In genomic region chr1:215566556-215567490, GRCh38 we compare ENCODE assay signal across 8 cellular contexts. TPM values are rescaled to one million over a fixed set of nuclear protein-coding genes. Genes with fewer than 3 reads are reported as not detected.
DNase-seq lines count a peak whose midpoint lies in the region; ATAC-seq, FAIRE-seq and TF ChIP-seq lines count a peak whose summit lies in the region.

Gene KCTD3, plus strand, starts transcription at chr1:215567304. Its CDS starts 382 bp downstream, at chr1:215567686.

- H3K79me1 ChIP-seq in H1 (ENCODE audit: low read depth, low read length) = no peaks in the 10 kb centered on the region

- peaks cover 4% of the 10 kb centered on the region for H3K23me2 ChIP-seq in H1 (ENCODE audit: low read depth, low read length)

- peaks cover 0 to 4% of the 10 kb centered on the region in 2 experiments for H4K20me1 ChIP-seq in H1 (replicated peaks in 1 of 2; ENCODE audit: control insufficient read depth in 1 of 2, insufficient read depth in 2 of 2, low read length in 2 of 2)

- peak within 1 kb of the TSS; percentile 3 for H2BK120ac ChIP-seq in H1 (replicated peaks; ENCODE audit: low read depth, low read length)

- no peaks in the 10 kb centered on the region for H3K27me3 ChIP-seq in H1 (replicated peaks in 1 of 4; ENCODE audit: control insufficient read depth in 3 of 4, extremely low read depth in 1 of 4, insufficient read depth in 3 of 4, low read length in 3 of 4)

- peak within 1 kb of the TSS; percentile 66; the same call in 1 of the 2 replicates for H3K18ac ChIP-seq in H1 (ENCODE audit: extremely low read depth, low read length)

- TF ChIP-seq RAD21 in H1 (IDR thresholded peaks at IDR 0.05 in 1 of 2, conservative IDR thresholded peaks at IDR 0.05 in 1 of 2; ENCODE audit: low read depth in 2 of 2, low read length in 2 of 2) = no peak

- no peak within 1 kb of the TSS for H2BK15ac ChIP-seq in H1 (ENCODE audit: low read length)

- no peak within 1 kb of the TSS; the same call in 1 of the 2 replicates for H2BK12ac ChIP-seq in H1 (ENCODE audit: low read depth, low read length)

- H4K5ac ChIP-seq in H1 (ENCODE audit: insufficient read length, low read depth, low read length) = peak within 1 kb of the TSS; percentile 91

- H3K23ac ChIP-seq in H1 (ENCODE audit: insufficient read length) = no peak within 1 kb of the TSS

- TF ChIP-seq CTCF in H1 (IDR thresholded peaks at IDR 0.05; ENCODE audit: control extremely low read depth in 1 of 3, insufficient read depth in 1 of 3, low read depth in 1 of 3, low read length in 3 of 3) = no peak

- WGBS in H1 (ENCODE audit: extremely low coverage in 1 of 2, insufficient coverage in 1 of 2, insufficient read length in 1 of 2, insufficient replicate concordance in 2 of 2, low coverage in 1 of 2, low lambda C conversion rate in 2 of 2, missing lambda C conversion rate in 1 of 2), 2 experiments = 16% methylated on average over 22 of the region's 44 CpGs; no CpG with 5 or more reads in 1 of the 2 experiments

- ATAC-seq in GM19023 (IDR thresholded peaks at IDR 0.05; ENCODE audit: unreplicated experiment) (peak; percentile 69), HG03139 (IDR thresholded peaks at IDR 0.05; ENCODE audit: unreplicated experiment) (peak; percentile 65)

- peak within 1 kb of the TSS; percentile 99 for H2AFZ ChIP-seq in H1 (ENCODE audit: low read length)

- CTCF ChIA-PET in H1 (lab: Charles Lee; ENCODE audit: partially characterized antibody) = interaction anchor here (0.8 kb wide), 1 partner anchor 1355 kb away, joined by 3 read pairs; no protein-coding TSS in a partner anchor

- peaks cover 7 to 48% of the 10 kb centered on the region in 2 experiments for H3K79me2 ChIP-seq in H1 (ENCODE audit: control insufficient read depth in 1 of 2, insufficient read depth in 2 of 2, low read length in 2 of 2)

- H4K91ac ChIP-seq in H1 (replicated peaks; ENCODE audit: insufficient read length, low read length) = peak within 1 kb of the TSS; percentile 37

- POLR2A ChIA-PET in H1 (lab: Charles Lee; ENCODE audit: partially characterized antibody) = interaction anchor here (0.6 to 2.2 kb wide), 5 partner anchors 9 to 484 kb away, joined by 3 to 7 read pairs (median 4); partner anchors contain the start of gene KCNK2

- H2AK5ac ChIP-seq in H1 (ENCODE audit: low read depth, low read length) = no peak within 1 kb of the TSS

- peaks cover 0 to 3% (median 0%) of the 10 kb centered on the region in 4 experiments; a peak in 1 of 7 replicates for H3K4me1 ChIP-seq in H1 (replicated peaks in 1 of 4; ENCODE audit: control insufficient read depth in 3 of 4, insufficient read depth in 4 of 4, low read length in 3 of 4)

- no peaks in the 10 kb centered on the region for H3K9me3 ChIP-seq in H1 (ENCODE audit: insufficient read depth in 2 of 2, low read depth in 1 of 2, low read length in 1 of 2)

- 0 out of 2 replicates have a peak within 1 kb of the TSS, but pooled peaks have one; percentile 41 for H2BK5ac ChIP-seq in H1 (ENCODE audit: low read depth, low read length)

- peak; percentile 43 to 90 for TF ChIP-seq POLR2A in H1 (IDR thresholded peaks at IDR 0.05; ENCODE audit: control extremely low read depth in 1 of 2, low read depth in 2 of 2, low read length in 2 of 2)

- peak within 1 kb of the TSS; percentile 54 for H3K14ac ChIP-seq in H1 (ENCODE audit: insufficient read length)

- no peak for TF ChIP-seq EP300 in H1 (IDR thresholded peaks at IDR 0.05; ENCODE audit: borderline replicate concordance in 1 of 2, low read depth in 2 of 2, low read length in 2 of 2)

- peak within 1 kb of the TSS; percentile 83 to 93 (median 86) for H3K9ac ChIP-seq in H1 (replicated peaks in 1 of 4; ENCODE audit: extremely low read depth in 1 of 4, low read depth in 3 of 4, low read length in 3 of 4)

- peak within 1 kb of the TSS; percentile 9 for H3K56ac ChIP-seq in H1 (replicated peaks; ENCODE audit: insufficient read length, low read depth, low read length)

- H2BK20ac ChIP-seq in H1 (ENCODE audit: low read length) = no peak within 1 kb of the TSS

- H3K4me3 ChIP-seq in H1 (ENCODE audit: extremely low read depth in 1 of 4, insufficient read depth in 2 of 4, low read depth in 3 of 4, low read length in 4 of 4) = peak within 1 kb of the TSS; percentile 74 to 86 (median 83)

- DNase-seq in Ammon's horn (ENCODE audit: low spot score) (peak; percentile 83), NCI-H2227 treated with DMSO at 0.1 percent for 48 hours (lab: John Stamatoyannopoulos, UW) (peak; percentile 78), H1 (ENCODE audit: low read depth in 1 of 2, low spot score in 2 of 2) (peak in 1 of 2 experiments; percentile 80), lung microvascular endothelial cell (ENCODE audit: low read depth in 2 of 2) (peak; percentile 74 to 78)
- DNase-seq in activated CD4-positive, alpha-beta T cell treated with anti-CD3 and anti-CD28 coated beads for 4 hours = peak; percentile 10 to 31
- peak in 2 of 3 experiments; percentile 22 to 48 for DNase-seq in stimulated activated CD4-positive, alpha-beta T cell treated with anti-CD3 and anti-CD28 coated beads, TNF-alpha, amount 100 ng/mL, for 24 hours (ENCODE audit: low read depth in 3 of 3)

- H3K4ac ChIP-seq in H1 (replicated peaks; ENCODE audit: insufficient read length, low read depth, low read length) = peak within 1 kb of the TSS; percentile 17

- peak within 1 kb of the TSS; percentile 79 to 84 for H3K4me2 ChIP-seq in H1 (ENCODE audit: insufficient read depth in 1 of 2, low read depth in 2 of 2, low read length in 2 of 2)

- no peaks in the 10 kb centered on the region for H3K36me3 ChIP-seq in H1 (ENCODE audit: control insufficient read depth in 2 of 4, insufficient read depth in 4 of 4, low read length in 3 of 4)

- H4K8ac ChIP-seq in H1 (ENCODE audit: extremely low read depth, insufficient read depth, low read length) = peak within 1 kb of the TSS; percentile 92

- peak within 1 kb of the TSS; percentile 75 for H3K27ac ChIP-seq in H1 (ENCODE audit: low read depth, low read length)

- no peak for FAIRE-seq in H1 (lab: Jason Lieb, UNC)

TF ChIP-seq in H1, 55 proteins besides CTCF, POLR2A, EP300 and RAD21 (continues in another document):
- no peak for TF ChIP-seq CTBP2 (IDR thresholded peaks at IDR 0.05; ENCODE audit: borderline replicate concordance, insufficient read depth, insufficient read length, low read length)
- TF ChIP-seq TAF1 (IDR thresholded peaks at IDR 0.05; ENCODE audit: low read depth, low read length) = peak; percentile 89
- TF ChIP-seq MAX (IDR thresholded peaks at IDR 0.05) = peak; percentile 61
- TF ChIP-seq RFX5 (IDR thresholded peaks at IDR 0.05; ENCODE audit: borderline replicate concordance, low read depth, low read length) = no peak
- no peak for TF ChIP-seq SP4 (IDR thresholded peaks at IDR 0.05; ENCODE audit: low read length)
- no peak for TF ChIP-seq GABPA (IDR thresholded peaks at IDR 0.05; ENCODE audit: borderline replicate concordance, insufficient read depth, low read length)
- no peak for TF ChIP-seq SUZ12 (IDR thresholded peaks at IDR 0.05; ENCODE audit: low read length)
- no peak for TF ChIP-seq ATF2 (IDR thresholded peaks at IDR 0.05; ENCODE audit: low read length)
- TF ChIP-seq POU5F1 (IDR thresholded peaks at IDR 0.05; ENCODE audit: low read depth, low read length) = no peak
- 0 out of 2 replicates have a peak, but pooled peaks have one; percentile 28 for TF ChIP-seq GTF2F1 (IDR thresholded peaks at IDR 0.05; ENCODE audit: borderline replicate concordance, low read depth, low read length)
- TF ChIP-seq PHF8 (conservative IDR thresholded peaks at IDR 0.05; ENCODE audit: low read depth, low read length) = peak; percentile 65; the same call in 1 of the 2 replicates
- TF ChIP-seq TEAD4 (IDR thresholded peaks at IDR 0.05; ENCODE audit: low read depth, low read length) = peak; percentile 73
- no peak for TF ChIP-seq BCL11A (IDR thresholded peaks at IDR 0.05; ENCODE audit: low read depth in 2 of 2, low read length in 2 of 2)
- no peak for TF ChIP-seq RXRA (IDR thresholded peaks at IDR 0.05; ENCODE audit: insufficient read depth, low read depth, low read length)

RNA-seq across cellular contexts. Expression of gene KCTD3, which starts in this region (rescaled TPM):
- 55.6 and 59.4 TPM in 2 replicates for total RNA-seq in H1 (2021; fragmentation: NEBNext Ultra II Directional; extraction: Animal tissue kit (Norgen Biotek cat#: 25700))
- polyA plus RNA-seq in H1 (2011; rRNA removed) = 22.4 and 43.0 TPM in 2 replicates
- polyA plus RNA-seq in H1 (2011; cell fraction: cytosol; rRNA removed) = 44.3 TPM
- polyA plus RNA-seq in H1 (2011; cell fraction: nucleus; rRNA removed) = 41.7 TPM
- 33.5 to 49.4 TPM (median 44.1 TPM) in 4 replicates for polyA plus RNA-seq in H1 (2012, experiment 1 of 2)
- 2.9 TPM for polyA plus RNA-seq in H1 (2012, experiment 2 of 2)
- 23.9 TPM for polyA plus RNA-seq in H1 (2013, experiment 1 of 2)
- polyA plus RNA-seq in H1 (2013, experiment 2 of 2) = 24.0 TPM
- polyA minus RNA-seq in H1 (2011; rRNA and poly(A)+ RNA removed) = 116 and 164 TPM in 2 replicates
- polyA minus RNA-seq in H1 (2011; cell fraction: cytosol; rRNA and poly(A)+ RNA removed) = 36.7 TPM
- 81.0 TPM for polyA minus RNA-seq in H1 (2011; cell fraction: nucleus; rRNA and poly(A)+ RNA removed)
- 34.2 and 38.9 TPM in 2 replicates for total RNA-seq in lung microvascular endothelial cell
